In the genomic region with DNA sequence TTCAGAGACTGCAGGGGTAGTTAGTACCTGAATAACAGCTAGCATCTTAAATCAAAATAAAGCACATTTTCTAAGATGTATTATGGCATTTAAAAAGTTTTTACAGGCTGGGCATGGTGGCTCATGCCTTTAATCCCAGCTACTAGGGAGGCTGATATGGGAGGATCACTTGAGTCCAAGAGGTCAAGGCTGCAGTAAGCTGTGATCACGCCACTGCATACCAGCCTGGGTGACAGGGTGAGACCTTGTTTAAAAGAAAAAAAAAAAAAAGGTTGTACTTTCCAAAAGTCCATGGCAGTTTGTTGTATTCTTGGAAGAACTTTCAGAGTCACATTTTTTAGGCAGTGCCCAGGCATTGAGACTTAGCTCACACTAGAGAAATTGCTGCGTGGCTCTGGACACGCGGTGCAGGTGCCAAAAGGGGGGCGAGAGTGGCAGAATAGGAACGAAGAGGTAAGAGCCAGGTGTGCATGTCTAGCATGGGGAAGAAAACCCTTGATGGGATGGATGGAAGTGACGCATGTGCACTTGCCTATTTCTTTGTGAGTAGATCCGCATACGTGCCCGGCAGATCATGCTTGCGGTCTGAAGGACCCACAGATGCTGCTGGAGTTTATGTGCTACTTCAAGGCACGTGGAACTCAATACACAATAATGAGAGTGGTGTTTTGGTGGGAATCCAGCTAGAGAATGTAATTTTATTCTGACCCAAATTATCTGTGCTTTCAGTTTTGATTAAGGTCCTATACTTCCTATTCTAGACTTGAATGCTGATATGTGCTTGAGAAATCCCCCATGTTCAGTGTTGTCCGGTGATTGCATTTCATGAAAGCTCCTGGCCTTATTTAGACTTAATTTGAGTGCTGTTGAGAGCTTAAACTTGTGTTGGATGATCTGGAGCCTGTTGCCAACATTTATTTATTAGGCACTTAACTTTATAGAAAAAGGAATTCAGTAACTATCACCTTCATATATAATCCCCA, we compare ENCODE assay signal across 11 cellular contexts. TPM values are rescaled to one million over a fixed set of nuclear protein-coding genes. Genes with fewer than 3 reads are reported as not detected.
DNase-seq lines count a peak whose midpoint lies in the region; ATAC-seq and TF ChIP-seq lines count a peak whose summit lies in the region.
"Had no signal": no experiment of that assay in that cellular context is flagged by ENCODE, and none has a peak within 500 bp of the region (broad histone marks: within the 10 kb centered on the region; RNA-seq: fewer than 3 reads in every experiment).

No MANE protein-coding gene starts in this region.

- 81 to 85% methylated on average over 13 of the region's 13 CpGs for WGBS in sigmoid colon, 2 donors

- no peak for TF ChIP-seq POLR2A in sigmoid colon (IDR thresholded peaks at IDR 0.05)

- H3K4me1 ChIP-seq in sigmoid colon, result peaks cover 0 to 9% (median 0%) of the 10 kb centered on the region in 4 donors

- ATAC-seq in GM18498 (IDR thresholded peaks at IDR 0.05; ENCODE audit: unreplicated experiment) (peak; percentile 37), HG03280 (IDR thresholded peaks at IDR 0.05; ENCODE audit: unreplicated experiment) (peak; percentile 49), GM21360 (IDR thresholded peaks at IDR 0.05; ENCODE audit: unreplicated experiment) (no peak), GM19351 (IDR thresholded peaks at IDR 0.05; ENCODE audit: unreplicated experiment) (no peak)
- ATAC-seq: left ventricle myocardium superior, sciatic nerve had no signal

- no peak overlapping the region for H3K27ac ChIP-seq in sigmoid colon

- intact Hi-C loops in sigmoid colon (cut with DNase I), result no loop called here

- TF ChIP-seq CTCF in sigmoid colon (IDR thresholded peaks at IDR 0.05), result no peak

- no peak for TF ChIP-seq EP300 in sigmoid colon (IDR thresholded peaks at IDR 0.05)

- peaks cover 0 to 42% (median 15%) of the 10 kb centered on the region in 4 donors for H3K36me3 ChIP-seq in sigmoid colon

- H3K4me3 ChIP-seq in sigmoid colon, result no peak overlapping the region

- no peaks in the 10 kb centered on the region for H3K27me3 ChIP-seq in sigmoid colon

- DNase-seq in CD1c-positive myeloid dendritic cell (ENCODE audit: extremely low spot score), result peak; percentile 30
- peak; percentile 32 for DNase-seq in central memory CD4-positive, alpha-beta T cell
- no peak for DNase-seq in sigmoid colon
- no peak for DNase-seq in HuH-7 (ENCODE audit: low spot score)
- DNase-seq: aorta, left ventricle myocardium superior had no signal

- H3K9me3 ChIP-seq in sigmoid colon, result no peaks in the 10 kb centered on the region

RNA-seq across cellular contexts. Expression of a gene that starts 11.9 kb away (rescaled TPM):
- total RNA-seq in sigmoid colon, result 10 to 100 TPM; 72.4 to 85.3 (median 76.0) TPM
- polyA plus RNA-seq in sigmoid colon, result 10 to 100 TPM; 21.6 to 37.5 (median 31.3) TPM

RNA-seq across cellular contexts. Expression of a gene that starts 15.0 kb away (rescaled TPM):
- total RNA-seq in sigmoid colon, result 10 to 100 TPM; 26.7 to 54.6 (median 35.1) TPM
- polyA plus RNA-seq in sigmoid colon, result 10 to 100 TPM in 1 of 3 donors, 1 to 10 TPM in 2; 6.0 to 25.2 (median 7.9) TPM

RNA-seq across cellular contexts. Expression of a gene that starts 37.2 kb away (rescaled TPM):
- total RNA-seq in sigmoid colon, result 10 to 100 TPM in 3 of 4 donors, 1 to 10 TPM in 1; 9.6 to 20.1 (median 17.0) TPM
- polyA plus RNA-seq in sigmoid colon, result 10 to 100 TPM in 1 of 3 donors, 1 to 10 TPM in 2; 3.0 to 11.3 (median 8.4) TPM

Comparison
In these comparisons a context has a peak if more than half of its experiments do, and no peak if none do; other contexts are left out.
1. DNase-seq: peak in CD1c-positive myeloid dendritic cell (single experiment) and central memory CD4-positive, alpha-beta T cell (single experiment); none in sigmoid colon (single experiment) and HuH-7 (single experiment).
2. ATAC-seq: peak in GM18498 (single experiment) and HG03280 (single experiment); none in GM21360 (single experiment) and GM19351 (single experiment).